ENCODE assay signal across 9 cellular contexts in the genomic region with DNA sequence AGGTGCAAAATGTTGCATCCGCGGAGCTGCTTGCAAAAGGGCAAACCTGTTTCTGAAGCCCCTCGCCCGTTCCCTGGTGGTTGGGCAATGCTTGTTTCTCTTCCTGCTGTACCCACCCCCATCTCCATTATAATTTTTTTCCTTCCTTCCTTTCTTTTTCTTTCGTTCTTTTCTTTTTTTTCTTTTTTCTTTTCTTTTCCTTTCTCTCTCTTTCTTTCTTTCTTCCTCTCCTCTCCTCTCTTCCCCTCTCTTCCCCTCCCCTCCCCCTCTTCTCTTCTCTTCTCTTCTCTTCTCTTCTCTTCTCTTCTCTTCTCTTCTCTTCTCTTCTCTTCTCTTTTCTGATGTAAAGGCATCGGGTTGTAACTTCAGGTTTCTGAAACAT.
DNase-seq lines count a peak whose midpoint lies in the region; ATAC-seq and TF ChIP-seq lines count a peak whose summit lies in the region.
"Had no signal": no experiment of that assay in that cellular context is flagged by ENCODE, and none has a peak within 500 bp of the region (broad histone marks: within the 10 kb centered on the region; RNA-seq: fewer than 3 reads in every experiment).

No MANE protein-coding gene starts in this region.

- H4K20me1 ChIP-seq in BLaER1 treated with 17β-estradiol and CSF1 and Interleukin-3, amounts not matched to agents 10 nM and 100 nM = no peaks in the 10 kb centered on the region

- H3K27ac Mint-ChIP-seq in natural killer cell treated with Interleukin-12 subunit alpha and Interleukin-12 subunit beta and Interleukin-15 and Interleukin-18, amount 100 ng/mL, for 72 hours = peak overlapping the region in 1 of 2 donors; percentile 18

- ATAC-seq in natural killer cell treated with Interleukin-12 subunit alpha and Interleukin-12 subunit beta and Interleukin-15 and Interleukin-18, amount 100 ng/mL, for 72 hours = no peak

- H3K9me3 Mint-ChIP-seq in natural killer cell treated with Interleukin-12 subunit alpha and Interleukin-12 subunit beta and Interleukin-15 and Interleukin-18, amount 100 ng/mL, for 72 hours = no peaks in the 10 kb centered on the region

- intact Hi-C loops in thyroid gland (cut with DNase I) = no loop called here

- peak overlapping the region; percentile 86 for H3K4me3 Mint-ChIP-seq in natural killer cell treated with Interleukin-12 subunit alpha and Interleukin-12 subunit beta and Interleukin-15 and Interleukin-18, amount 100 ng/mL, for 72 hours

- no peaks in the 10 kb centered on the region for H3K27me3 ChIP-seq in BLaER1 treated with 17β-estradiol and CSF1 and Interleukin-3, amounts not matched to agents 10 nM and 100 nM
- no peaks in the 10 kb centered on the region for H3K27me3 ChIP-seq in thyroid gland

- peaks cover 11 to 26% (median 14%) of the 10 kb centered on the region in 10 experiments for H3K4me1 ChIP-seq in BLaER1 treated with 17β-estradiol and CSF1 and Interleukin-3, amounts not matched to agents 10 nM and 100 nM
- H3K4me1 ChIP-seq in thyroid gland = peaks cover 5 to 17% of the 10 kb centered on the region in 2 donors
- H3K4me1 ChIP-seq: adrenal gland had no signal

- H3K4me2 ChIP-seq in BLaER1 treated with 17β-estradiol and CSF1 and Interleukin-3, amounts not matched to agents 10 nM and 100 nM = peak overlapping the region; percentile 78 to 98 (median 96)

- DNase-seq in Jurkat, Clone E6-1 (ENCODE audit: low read depth, low spot score) = no peak
- DNase-seq in cardiac fibroblast (ENCODE audit: low read depth in 2 of 2) (no peak), NCI-H526 (lab: John Stamatoyannopoulos, UW) (no peak), kidney tubule cell (ENCODE audit: low spot score) (no peak), thyroid gland (no peak)
- no peak for DNase-seq in natural killer cell treated with Interleukin-12 subunit alpha and Interleukin-12 subunit beta and Interleukin-15 and Interleukin-18, amount 100 ng/mL, for 72 hours (ENCODE audit: low spot score)
- no peak for DNase-seq in effector CD4-positive, alpha-beta T cell

- peaks cover 20 to 32% of the 10 kb centered on the region in 2 donors for H3K4me1 Mint-ChIP-seq in natural killer cell treated with Interleukin-12 subunit alpha and Interleukin-12 subunit beta and Interleukin-15 and Interleukin-18, amount 100 ng/mL, for 72 hours (ENCODE audit: low read depth in 2 of 2)

- H3K36me3 ChIP-seq in BLaER1 treated with 17β-estradiol and CSF1 and Interleukin-3, amounts not matched to agents 10 nM and 100 nM = no peaks in the 10 kb centered on the region
- no peaks in the 10 kb centered on the region for H3K36me3 ChIP-seq in thyroid gland
- H3K36me3 ChIP-seq: adrenal gland had no signal

- H3K27me3 Mint-ChIP-seq in natural killer cell treated with Interleukin-12 subunit alpha and Interleukin-12 subunit beta and Interleukin-15 and Interleukin-18, amount 100 ng/mL, for 72 hours = peaks cover 0 to 4% of the 10 kb centered on the region in 2 donors

- no peaks in the 10 kb centered on the region for H3K9me3 ChIP-seq in BLaER1 treated with 17β-estradiol and CSF1 and Interleukin-3, amounts not matched to agents 10 nM and 100 nM (replicated peaks in 1 of 11)
- H3K9me3 ChIP-seq in thyroid gland = no peaks in the 10 kb centered on the region
- H3K9me3 ChIP-seq: adrenal gland had no signal

- TF ChIP-seq POLR2A in thyroid gland (IDR thresholded peaks at IDR 0.05) = no peak

- peak overlapping the region; percentile 29 to 67 (median 54); a peak in 19 of 20 replicates for H3K4me3 ChIP-seq in BLaER1 treated with 17β-estradiol and CSF1 and Interleukin-3, amounts not matched to agents 10 nM and 100 nM
- peak overlapping the region; percentile 59 for H3K4me3 ChIP-seq in Jurkat, Clone E6-1 (ENCODE audit: low read length)
- H3K4me3 ChIP-seq in cardiac fibroblast (replicated peaks in 1 of 2; ENCODE audit: low read depth in 2 of 2, low read length in 2 of 2) (peak overlapping the region; percentile 26 to 45), thyroid gland (replicated peaks in 1 of 3) (peak overlapping the region in 1 of 3 donors; percentile 8)

- H3K27ac ChIP-seq in BLaER1 treated with 17β-estradiol and CSF1 and Interleukin-3, amounts not matched to agents 10 nM and 100 nM = peak overlapping the region in 4 of 11 experiments; percentile 22 to 71 (median 54); a peak in 5 of 22 replicates
- no peak overlapping the region for H3K27ac ChIP-seq in thyroid gland
- H3K27ac ChIP-seq: adrenal gland had no signal

- no peak for TF ChIP-seq CTCF in cardiac fibroblast (IDR thresholded peaks at IDR 0.05; ENCODE audit: low read depth, low read length)
- TF ChIP-seq CTCF in thyroid gland (IDR thresholded peaks at IDR 0.05) = no peak

- H3K36me3 Mint-ChIP-seq in natural killer cell treated with Interleukin-12 subunit alpha and Interleukin-12 subunit beta and Interleukin-15 and Interleukin-18, amount 100 ng/mL, for 72 hours = no peaks in the 10 kb centered on the region

- peak overlapping the region in 5 of 11 experiments; percentile 30 to 60 (median 54); a peak in 5 of 22 replicates for H3K9ac ChIP-seq in BLaER1 treated with 17β-estradiol and CSF1 and Interleukin-3, amounts not matched to agents 10 nM and 100 nM

- 15 to 18% methylated on average over 6 of the region's 6 CpGs for WGBS in thyroid gland, 2 donors
